21 cellular contexts compared by ENCODE assay signal in the genomic region with DNA sequence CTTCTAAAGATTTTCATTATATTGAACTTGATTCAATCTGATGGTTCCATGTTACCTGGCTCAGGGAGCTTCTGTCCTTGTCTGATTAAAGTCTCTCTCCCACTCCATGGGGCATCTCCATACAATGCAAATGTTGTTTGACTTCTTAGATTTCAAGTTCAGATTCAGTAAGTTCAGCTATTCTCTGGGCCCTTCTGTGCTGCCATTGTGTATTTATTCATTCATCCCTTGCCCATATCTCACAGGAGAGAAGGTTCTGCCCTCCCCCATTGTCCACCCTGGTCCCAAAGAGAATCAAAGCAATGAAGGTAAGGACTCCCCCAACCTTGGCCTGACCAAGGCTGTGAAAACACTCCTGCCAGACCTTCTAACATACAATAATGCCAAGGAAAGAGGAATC.
"Had no signal": no experiment of that assay in that cellular context is flagged by ENCODE, and none has a peak within 500 bp of the region (broad histone marks: within the 10 kb centered on the region; RNA-seq: fewer than 3 reads in every experiment).

No MANE protein-coding gene starts in this region.

- H3K4me3 ChIP-seq: coronary artery, esophagus squamous epithelium, gastrocnemius medialis, heart right ventricle, left lung, lower lobe of right lung had no signal

- H3K27ac Mint-ChIP-seq: effector memory CD8-positive, alpha-beta T cell had no signal

- DNase-seq: cerebellar nuclear complex; effector CD8-positive, alpha-beta T cell; effector memory CD8-positive, alpha-beta T cell; erythroblast; esophagus squamous epithelium; foreskin fibroblast; foreskin melanocyte; gastrocnemius medialis; glutamatergic neuron; head of caudate nucleus; heart right ventricle; hippocampal formation; left cardiac atrium; left ventricle myocardium superior; lower lobe of right lung; mesenchymal stem cell; midbrain had no signal

- H3K4me1 ChIP-seq: esophagus squamous epithelium, gastrocnemius medialis, heart right ventricle, left lung, lower lobe of right lung had no signal

- H3K27me3 ChIP-seq: esophagus squamous epithelium, gastrocnemius medialis, heart right ventricle, left lung had no signal

- H3K4me3 Mint-ChIP-seq: effector memory CD8-positive, alpha-beta T cell had no signal

- H3K27me3 Mint-ChIP-seq: effector memory CD8-positive, alpha-beta T cell had no signal

- H3K27ac ChIP-seq: coronary artery, epithelial cell of prostate, esophagus squamous epithelium, gastrocnemius medialis, heart right ventricle, left lung, lower lobe of right lung had no signal

- H3K36me3 ChIP-seq: gastrocnemius medialis, left lung had no signal

- H3K9me3 ChIP-seq: esophagus squamous epithelium, gastrocnemius medialis, left lung, lower lobe of right lung had no signal

- ATAC-seq: effector memory CD8-positive, alpha-beta T cell; esophagus mucosa; gastrocnemius medialis; heart right ventricle; left cardiac atrium; left lung; left ventricle myocardium superior; lower lobe of right lung had no signal
